In the genomic region with DNA sequence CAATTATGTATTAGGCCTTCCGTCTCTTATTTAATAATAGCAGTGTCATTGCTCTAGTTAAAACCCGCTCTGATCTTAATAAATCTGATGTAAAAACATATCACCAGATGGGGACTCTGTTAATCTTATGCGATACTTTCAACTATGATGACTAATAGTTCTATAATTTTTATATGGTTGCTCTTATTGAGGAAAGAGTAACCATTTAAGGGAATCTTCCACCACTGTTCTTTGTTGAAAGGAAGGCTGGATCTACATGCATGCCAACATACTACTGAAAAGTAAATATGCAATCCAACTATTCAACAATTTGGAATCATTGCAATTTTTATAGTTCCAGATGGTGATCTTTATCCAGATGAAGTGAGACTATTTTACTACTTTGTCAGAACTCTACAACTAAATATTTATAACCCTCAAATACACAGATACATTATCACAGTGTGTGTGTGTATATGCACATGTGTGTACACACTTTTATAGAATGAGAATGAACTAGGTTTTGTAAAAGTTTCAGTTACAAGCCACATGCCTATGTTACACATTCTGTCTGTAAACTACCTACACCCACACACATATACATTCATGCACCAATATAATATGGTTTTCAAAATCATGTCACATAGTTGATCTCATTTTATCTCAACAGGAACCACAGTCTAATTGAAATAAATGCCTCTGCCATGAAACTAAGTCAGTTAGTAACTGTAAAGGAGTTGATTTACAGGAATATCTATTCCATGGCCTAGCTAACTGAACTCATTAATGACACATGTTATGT, we compare ENCODE assay signal across 16 cellular contexts.
DNase-seq lines count a peak whose midpoint lies in the region; ATAC-seq, FAIRE-seq and TF ChIP-seq lines count a peak whose summit lies in the region.
"Had no signal": no experiment of that assay in that cellular context is flagged by ENCODE, and none has a peak within 500 bp of the region (broad histone marks: within the 10 kb centered on the region; RNA-seq: fewer than 3 reads in every experiment).

No MANE protein-coding gene starts in this region.

- peak; percentile 98 for FAIRE-seq in endometrium (lab: Jason Lieb, UNC)
- FAIRE-seq: endothelial cell of umbilical vein, HTR-8/SVneo had no signal

- H3K27ac Mint-ChIP-seq in nephron, result peak overlapping the region; percentile 84 to 92 (median 89)
- H3K27ac Mint-ChIP-seq in stimulated activated naive B cell treated with anti-CD40 and anti-IgM and Interleukin-4, amounts not matched to agents 10 μg/mL and 1 μg/mL and 100 μg/mL, for 72 hours, result no peak overlapping the region
- H3K27ac Mint-ChIP-seq: activated B cell treated with CpG ODN at 0.5 μM for 24 hours; activated naive CD4-positive, alpha-beta T cell treated with anti-CD3 and anti-CD28 coated beads, Interleukin-2, amount 50 U/mL, for 24 hours had no signal

- TF ChIP-seq CTCF in AG09309 (IDR thresholded peaks at IDR 0.05; ENCODE audit: control insufficient read depth, insufficient read depth, low read depth, low read length, missing control alignments) (no peak), nephron (IDR thresholded peaks at IDR 0.05; ENCODE audit: unreplicated experiment in 3 of 3) (no peak)

- no peak for ATAC-seq in stimulated activated naive B cell treated with anti-CD40 and anti-IgM and Interleukin-4, amounts not matched to agents 10 μg/mL and 1 μg/mL and 100 μg/mL, for 72 hours (replicated peaks)

- peaks cover 36% of the 10 kb centered on the region for H3K4me1 Mint-ChIP-seq in nephron
- no peaks in the 10 kb centered on the region for H3K4me1 Mint-ChIP-seq in stimulated activated naive B cell treated with anti-CD40 and anti-IgM and Interleukin-4, amounts not matched to agents 10 μg/mL and 1 μg/mL and 100 μg/mL, for 72 hours
- H3K4me1 Mint-ChIP-seq: activated naive CD4-positive, alpha-beta T cell treated with anti-CD3 and anti-CD28 coated beads, Interleukin-2, amount 50 U/mL, for 24 hours had no signal

- DNase-seq in AG09309 (ENCODE audit: low read depth), result peak; percentile 66
- DNase-seq in NCI-H524 treated with DMSO at 0.1 percent for 48 hours (lab: John Stamatoyannopoulos, UW), result peak; percentile 35
- no peak for DNase-seq in activated CD4-positive, CD25-positive, alpha-beta regulatory T cell treated with anti-CD3 and anti-CD28 coated beads, Interleukin-2, amount 50 U/mL, for 72 hours
- no peak for DNase-seq in GF-D8 (lab: John Stamatoyannopoulos, UW)
- DNase-seq in stimulated activated naive B cell treated with anti-CD40 and anti-IgM and Interleukin-4, amounts not matched to agents 10 μg/mL and 1 μg/mL and 100 μg/mL, for 72 hours, result no peak
- no peak for DNase-seq in germinal center (ENCODE audit: low spot score)
- DNase-seq: activated B cell treated with CpG ODN at 0.5 μM for 24 hours; activated CD8-positive, alpha-beta memory T cell treated with anti-CD3 and anti-CD28 coated beads, Interleukin-2, amount 50 U/mL, for 4 hours; occipital lobe; stimulated activated CD4-positive, alpha-beta T cell treated with anti-CD3 and anti-CD28 coated beads, Interleukin-12 subunit alpha, Interleukin-12 subunit beta, amount 100 ng/mL, for 4 hours; thyroid gland had no signal

- H3K4me3 ChIP-seq in AG09309 (ENCODE audit: control insufficient read depth, low read depth, low read length), result no peak overlapping the region
- H3K4me3 ChIP-seq: thyroid gland had no signal

- H3K27me3 Mint-ChIP-seq in nephron (ENCODE audit: low read depth), result no peaks in the 10 kb centered on the region
- no peaks in the 10 kb centered on the region for H3K27me3 Mint-ChIP-seq in stimulated activated naive B cell treated with anti-CD40 and anti-IgM and Interleukin-4, amounts not matched to agents 10 μg/mL and 1 μg/mL and 100 μg/mL, for 72 hours
- H3K27me3 Mint-ChIP-seq: activated B cell treated with CpG ODN at 0.5 μM for 24 hours had no signal

- no peaks in the 10 kb centered on the region for H3K36me3 Mint-ChIP-seq in nephron (ENCODE audit: low read depth)
- peaks cover 1 to 3% of the 10 kb centered on the region in 2 donors for H3K36me3 Mint-ChIP-seq in stimulated activated naive B cell treated with anti-CD40 and anti-IgM and Interleukin-4, amounts not matched to agents 10 μg/mL and 1 μg/mL and 100 μg/mL, for 72 hours
- H3K36me3 Mint-ChIP-seq: activated naive CD4-positive, alpha-beta T cell treated with anti-CD3 and anti-CD28 coated beads, Interleukin-2, amount 50 U/mL, for 24 hours had no signal

- no peak overlapping the region for H3K4me3 Mint-ChIP-seq in nephron
- H3K4me3 Mint-ChIP-seq in stimulated activated naive B cell treated with anti-CD40 and anti-IgM and Interleukin-4, amounts not matched to agents 10 μg/mL and 1 μg/mL and 100 μg/mL, for 72 hours, result no peak overlapping the region
- H3K4me3 Mint-ChIP-seq: activated B cell treated with CpG ODN at 0.5 μM for 24 hours; activated naive CD4-positive, alpha-beta T cell treated with anti-CD3 and anti-CD28 coated beads, Interleukin-2, amount 50 U/mL, for 24 hours had no signal

- peaks cover 7% of the 10 kb centered on the region for H3K9me3 Mint-ChIP-seq in nephron
- no peaks in the 10 kb centered on the region for H3K9me3 Mint-ChIP-seq in stimulated activated naive B cell treated with anti-CD40 and anti-IgM and Interleukin-4, amounts not matched to agents 10 μg/mL and 1 μg/mL and 100 μg/mL, for 72 hours
- H3K9me3 Mint-ChIP-seq: activated B cell treated with CpG ODN at 0.5 μM for 24 hours; activated naive CD4-positive, alpha-beta T cell treated with anti-CD3 and anti-CD28 coated beads, Interleukin-2, amount 50 U/mL, for 24 hours had no signal

Comparison
In these comparisons a context has a peak if more than half of its experiments do, and no peak if none do; other contexts are left out.
1. DNase-seq: peak in AG09309 (single experiment) and NCI-H524 treated with DMSO at 0.1 percent for 48 hours (single experiment); none in activated CD4-positive, CD25-positive, alpha-beta regulatory T cell treated with anti-CD3 and anti-CD28 coated beads, Interleukin-2, amount 50 U/mL, for 72 hours (single experiment), GF-D8 (single experiment), stimulated activated naive B cell treated with anti-CD40 and anti-IgM and Interleukin-4, amounts not matched to agents 10 μg/mL and 1 μg/mL and 100 μg/mL, for 72 hours (single experiment) and germinal center (single experiment).